ENCODE assay signal across 8 cellular contexts in genomic region chr10:72079356-72079755, GRCh38. TPM values are rescaled to one million over a fixed set of nuclear protein-coding genes. Genes with fewer than 3 reads are reported as not detected.
DNase-seq lines count a peak whose midpoint lies in the region; ATAC-seq and TF ChIP-seq lines count a peak whose summit lies in the region.
"Had no signal": no experiment of that assay in that cellular context is flagged by ENCODE, and none has a peak within 500 bp of the region (broad histone marks: within the 10 kb centered on the region; RNA-seq: fewer than 3 reads in every experiment).

No MANE protein-coding gene starts in this region.

- intact Hi-C loops in activated CD4-positive, alpha-beta T cell treated with anti-CD3 and anti-CD28 coated beads for 36 hours (cut with DNase I, micrococcal nuclease): no loop called here

- H3K9ac ChIP-seq in Karpas-422 (ENCODE audit: low read length): no peak overlapping the region

- H3K4me2 ChIP-seq in Karpas-422 (ENCODE audit: low read depth, low read length, poor library complexity, severe bottlenecking): no peak overlapping the region

- no peak for TF ChIP-seq CTCF in omental fat pad (IDR thresholded peaks at IDR 0.05)

- no peaks in the 10 kb centered on the region for H4K20me1 ChIP-seq in Karpas-422 (ENCODE audit: insufficient read depth, low read depth, low read length)

- no peaks in the 10 kb centered on the region for H3K27me3 ChIP-seq in Karpas-422 (ENCODE audit: low read length)

- H3K27ac ChIP-seq in Karpas-422 (ENCODE audit: low read length): no peak overlapping the region

- 0 out of 2 replicates have a peak, but pooled peaks cover 4% of the 10 kb centered on the region for H3K4me1 ChIP-seq in Karpas-422 (ENCODE audit: low read length)

- CTCF ChIA-PET in activated CD4-positive, alpha-beta T cell treated with anti-CD3 and anti-CD28 coated beads for 36 hours (lab: Charles Lee): interaction anchor here (0.6 to 1.8 kb wide), 10 partner anchors 10 to 262 kb away, joined by 3 to 11 read pairs (median 3); no protein-coding TSS in a partner anchor

- H3K9me3 ChIP-seq in Karpas-422 (ENCODE audit: low read length): no peaks in the 10 kb centered on the region

- no peaks in the 10 kb centered on the region for H3K9me3 Mint-ChIP-seq in activated CD4-positive, alpha-beta T cell treated with anti-CD3 and anti-CD28 coated beads for 36 hours (ENCODE audit: low read depth)

- H3K4me3 ChIP-seq in Karpas-422 (ENCODE audit: low read length): no peak overlapping the region

- no peaks in the 10 kb centered on the region for H3K9me2 ChIP-seq in Karpas-422 (replicated peaks; ENCODE audit: insufficient read depth, low read length)

- POLR2A ChIA-PET in activated CD4-positive, alpha-beta T cell treated with anti-CD3 and anti-CD28 coated beads for 36 hours (lab: Charles Lee): interaction anchor here (1.3 kb wide), 1 partner anchor 181 kb away, joined by 3 read pairs; no protein-coding TSS in a partner anchor

- peaks cover 36% of the 10 kb centered on the region for H3K36me3 Mint-ChIP-seq in activated CD4-positive, alpha-beta T cell treated with anti-CD3 and anti-CD28 coated beads for 36 hours (ENCODE audit: low read depth)

- peak overlapping the region; percentile 38 for H3K4me3 Mint-ChIP-seq in activated CD4-positive, alpha-beta T cell treated with anti-CD3 and anti-CD28 coated beads for 36 hours

- no peaks in the 10 kb centered on the region for H3K27me3 Mint-ChIP-seq in activated CD4-positive, alpha-beta T cell treated with anti-CD3 and anti-CD28 coated beads for 36 hours

- peak; percentile 11 for ATAC-seq in activated CD4-positive, alpha-beta T cell treated with anti-CD3 and anti-CD28 coated beads for 36 hours
- ATAC-seq in omental fat pad (ENCODE audit: low FRiP score) (no peak), HG03045 (IDR thresholded peaks at IDR 0.05; ENCODE audit: unreplicated experiment) (no peak)

- H3K4me1 Mint-ChIP-seq in activated CD4-positive, alpha-beta T cell treated with anti-CD3 and anti-CD28 coated beads for 36 hours: peaks cover 93% of the 10 kb centered on the region

- no peaks in the 10 kb centered on the region for H3K79me2 ChIP-seq in Karpas-422 (ENCODE audit: low read length)

- no peaks in the 10 kb centered on the region for H3K36me3 ChIP-seq in Karpas-422 (ENCODE audit: insufficient read depth, low read length)

- H2AFZ ChIP-seq in Karpas-422 (ENCODE audit: low read length): no peak overlapping the region

- peak overlapping the region; percentile 84 for H3K27ac Mint-ChIP-seq in activated CD4-positive, alpha-beta T cell treated with anti-CD3 and anti-CD28 coated beads for 36 hours

- DNase-seq in Karpas-422 (peak; percentile 53), cerebellar nuclear complex (lab: John Stamatoyannopoulos, UW) (peak; percentile 14 to 32), omental fat pad (ENCODE audit: low spot score) (no peak), LoVo (ENCODE audit: low spot score) (no peak)
- DNase-seq in activated CD4-positive, alpha-beta T cell treated with anti-CD3 and anti-CD28 coated beads for 36 hours: peak; percentile 62
- DNase-seq in stimulated activated CD8-positive, alpha-beta memory T cell treated with anti-CD3 and anti-CD28 coated beads, Interleukin-15, amount 100 ng/mL, for 1 hour (ENCODE audit: low read depth): peak; percentile 56
- DNase-seq: trophoblast cell had no signal

RNA-seq across cellular contexts. Expression of gene SPOCK2, which starts 9.0 kb away (rescaled TPM):
- total RNA-seq in Karpas-422 (2014; rRNA removed; shearing (Covaris generic); ENCODE audit: low replicate concordance): 4.4 TPM in 1 of 2 replicates, not detected in the other
- total RNA-seq in activated CD4-positive, alpha-beta T cell treated with anti-CD3 and anti-CD28 coated beads for 36 hours: 100 to 1,000 TPM; 158 to 165 TPM
- total RNA-seq in omental fat pad: 10 to 100 TPM in 2 of 4 donors, 1 to 10 TPM in 2; 8.3 to 24.6 (median 16.2) TPM

Comparison
In these comparisons a context has a peak if more than half of its experiments do, and no peak if none do; other contexts are left out.
1. DNase-seq: peak in Karpas-422 (single experiment), activated CD4-positive, alpha-beta T cell treated with anti-CD3 and anti-CD28 coated beads for 36 hours (single experiment), cerebellar nuclear complex (2 of 2) and stimulated activated CD8-positive, alpha-beta memory T cell treated with anti-CD3 and anti-CD28 coated beads, Interleukin-15, amount 100 ng/mL, for 1 hour (single experiment); none in omental fat pad (single experiment) and LoVo (single experiment).